Comparison of ENCODE assay signal across 8 cellular contexts in the genomic region with DNA sequence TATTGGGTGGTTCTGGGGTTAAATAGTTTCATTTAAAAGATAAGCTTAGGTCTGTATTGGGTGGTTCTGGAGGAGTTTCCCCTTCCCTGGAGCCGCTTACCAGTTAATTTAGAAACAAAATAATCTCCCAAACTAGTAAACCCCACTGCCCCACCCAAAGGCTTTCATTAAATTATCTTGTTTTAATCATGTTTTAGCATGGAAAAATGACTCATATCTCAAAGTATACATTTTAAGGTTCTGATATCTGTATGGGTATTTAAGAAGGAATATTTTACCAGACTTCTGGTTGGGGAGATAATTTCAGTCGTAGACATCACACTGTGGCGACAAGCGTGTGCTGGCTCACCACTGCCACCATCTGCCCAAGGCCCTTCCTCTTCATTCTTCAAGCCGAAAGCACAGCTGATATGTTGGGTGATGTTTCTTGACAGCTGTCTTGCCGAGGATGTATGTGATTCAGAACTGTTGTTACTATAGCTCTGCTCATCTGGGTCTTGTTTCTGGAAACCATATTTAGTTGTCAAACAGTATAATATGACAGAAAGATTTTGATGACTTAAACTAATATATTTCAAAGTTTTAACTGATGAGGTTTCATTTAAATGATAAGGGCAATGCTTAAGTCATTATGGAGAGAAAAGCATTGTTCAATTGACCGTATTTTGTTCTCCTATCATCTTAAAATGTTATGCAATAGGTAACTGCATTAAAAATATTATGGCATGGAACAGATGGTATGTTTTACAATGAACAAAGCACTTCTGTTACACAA. TPM values are rescaled to one million over a fixed set of nuclear protein-coding genes. Genes with fewer than 3 reads are reported as not detected.
DNase-seq lines count a peak whose midpoint lies in the region; ATAC-seq and TF ChIP-seq lines count a peak whose summit lies in the region.

No MANE protein-coding gene starts in this region.

- no peak overlapping the region for H3K9ac ChIP-seq in PC-3 (ENCODE audit: low read length)

- intact Hi-C loops in PC-3 (cut with micrococcal nuclease), result loop anchor here (1.0 to 10.0 kb wide), 4 partner anchors 77 to 481 kb away; a partner anchor contains a TSS

- no TSS peak for BruUV-seq in PC-3 (replicated peaks; lab: Mats Ljungman, UMichigan)

- no peaks in the 10 kb centered on the region for H3K4me1 ChIP-seq in PC-3 (ENCODE audit: insufficient read depth, low read length)

- no peak overlapping the region for H3K27ac ChIP-seq in PC-3 (ENCODE audit: low read length)

- no peak overlapping the region for H3K4me3 ChIP-seq in PC-3 (ENCODE audit: low read length)
- H3K4me3 ChIP-seq in astrocyte of the spinal cord (ENCODE audit: low read depth, low read length), result no peak overlapping the region

- TF ChIP-seq CTCF in PC-3 (conservative IDR thresholded peaks at IDR 0.05; ENCODE audit: low read depth, low read length) (peak; percentile 80), astrocyte of the spinal cord (IDR thresholded peaks at IDR 0.05; ENCODE audit: low read depth, low read length) (peak; percentile 43)

- H4K20me1 ChIP-seq in PC-3 (ENCODE audit: low read length), result no peaks in the 10 kb centered on the region

- CTCF ChIA-PET in PC-3 (lab: Charles Lee), result interaction anchor here (0.6 kb wide), 1 partner anchor 481 kb away, joined by 3 read pairs; no protein-coding TSS in a partner anchor

- H3F3A ChIP-seq in PC-3 (ENCODE audit: low read length, unreplicated experiment), result no peaks in the 10 kb centered on the region

- H3K36me3 ChIP-seq in PC-3 (ENCODE audit: low read depth, low read length), result no peaks in the 10 kb centered on the region

- no peaks in the 10 kb centered on the region for H3K9me2 ChIP-seq in PC-3 (replicated peaks; ENCODE audit: low read length)

- no peak overlapping the region for H3K4me2 ChIP-seq in PC-3 (ENCODE audit: low read length)

- in situ Hi-C loops in astrocyte of the spinal cord (cut with HindIII; ENCODE audit: low sequenced_read_pairs), result no loop called here

- H3K27me3 ChIP-seq in PC-3 (ENCODE audit: low read length), result peaks cover 31% of the 10 kb centered on the region

- H2AFZ ChIP-seq in PC-3 (ENCODE audit: low read length), result no peak overlapping the region

- H3K9me3 ChIP-seq in PC-3 (ENCODE audit: low read length), result no peaks in the 10 kb centered on the region

- peak; percentile 56 for DNase-seq in DMS114 treated with DMSO at 0.1 percent for 48 hours (lab: John Stamatoyannopoulos, UW; ENCODE audit: unreplicated experiment)
- DNase-seq in PC-3, result peak; percentile 64
- DNase-seq in astrocyte of the spinal cord (ENCODE audit: low read depth, low spot score), result no peak
- peak; percentile 63 for DNase-seq in midbrain (lab: John Stamatoyannopoulos, UW)
- no peak for DNase-seq in ecto neural progenitor cell (ENCODE audit: low spot score)
- DNase-seq in activated gamma-delta T cell treated with Interleukin-2 at 50 U/mL for 16 hours, result no peak

- no peaks in the 10 kb centered on the region for H3K79me2 ChIP-seq in PC-3 (ENCODE audit: low read length)

- ATAC-seq in HG03280 (IDR thresholded peaks at IDR 0.05; ENCODE audit: unreplicated experiment), result peak; percentile 47
- peak; percentile 82 for ATAC-seq in PC-3
- no peak for ATAC-seq in HG02884 (IDR thresholded peaks at IDR 0.05; ENCODE audit: unreplicated experiment)

- POLR2A ChIA-PET in PC-3 (lab: Charles Lee; ENCODE audit: unreplicated experiment), result no interaction called here

RNA-seq across cellular contexts. Expression of a gene that starts 5.1 kb away (rescaled TPM):
- not detected in 2 replicates for total RNA-seq in PC-3 (2014; rRNA removed)

RNA-seq across cellular contexts. Expression of a gene that starts 17.3 kb away (rescaled TPM):
- 4.4 and 16.0 TPM in 2 replicates for total RNA-seq in PC-3 (2014; rRNA removed)

RNA-seq across cellular contexts. Expression of a gene that starts 35.1 kb away (rescaled TPM):
- not detected in 2 replicates for total RNA-seq in PC-3 (2014; rRNA removed)

RNA-seq across cellular contexts. Expression of a gene that starts 50.3 kb away (rescaled TPM):
- total RNA-seq in PC-3 (2014; rRNA removed), result not detected in 2 replicates

Comparison
In these comparisons a context has a peak if more than half of its experiments do, and no peak if none do; other contexts are left out.
1. DNase-seq: peak in DMS114 treated with DMSO at 0.1 percent for 48 hours (single experiment), PC-3 (single experiment) and midbrain (single experiment); none in astrocyte of the spinal cord (single experiment), ecto neural progenitor cell (single experiment) and activated gamma-delta T cell treated with Interleukin-2 at 50 U/mL for 16 hours (single experiment).